In the genomic region with DNA sequence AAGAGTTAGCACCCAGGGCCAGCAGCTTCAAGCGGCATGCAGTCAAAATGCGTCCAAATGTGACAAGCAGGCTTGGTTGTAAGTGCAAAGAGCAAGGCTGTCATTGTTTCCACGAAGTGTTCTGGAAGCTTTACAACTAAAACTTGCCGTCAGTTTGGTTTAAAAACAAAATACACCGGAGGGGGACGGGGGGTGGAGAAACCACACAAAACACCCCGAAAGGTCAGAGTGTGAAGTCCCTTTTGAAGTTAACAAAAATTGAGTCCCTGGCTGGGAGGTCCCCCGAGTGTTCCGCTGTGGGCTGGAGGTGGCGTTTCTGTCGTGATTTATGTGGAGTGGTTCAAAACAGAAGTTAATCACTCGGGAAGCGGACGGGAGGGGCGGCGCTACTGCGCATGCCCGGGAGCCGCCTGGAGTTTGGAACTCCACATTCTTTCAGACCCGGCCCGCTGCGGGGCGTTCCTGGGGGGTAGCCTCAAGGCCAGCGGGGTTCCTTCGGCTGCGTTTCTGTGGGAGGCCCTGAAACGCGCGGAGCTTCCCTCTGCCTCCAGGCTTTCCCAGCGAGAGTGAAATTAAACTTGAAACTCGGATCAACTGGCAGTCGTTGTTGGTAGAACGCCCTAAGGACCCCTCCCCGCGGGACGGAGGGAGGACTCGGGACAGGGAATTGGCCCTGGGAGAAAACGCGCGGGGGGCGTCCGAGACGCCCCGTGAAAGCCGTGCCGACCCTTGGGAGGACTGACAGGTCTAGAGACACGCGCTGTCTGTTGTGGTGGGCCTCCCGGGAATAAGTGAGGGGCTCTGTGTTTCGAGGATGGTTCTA, we compare ENCODE assay signal across 8 cellular contexts. TPM values are rescaled to one million over a fixed set of nuclear protein-coding genes. Genes with fewer than 3 reads are reported as not detected.
DNase-seq lines count a peak whose midpoint lies in the region; ATAC-seq and TF ChIP-seq lines count a peak whose summit lies in the region.

No MANE protein-coding gene starts in this region.

- H3K79me2 ChIP-seq in parathyroid adenoma = peaks cover 6% of the 10 kb centered on the region

- H3K9ac ChIP-seq in parathyroid adenoma = peak overlapping the region; percentile 51

- H3K27me3 ChIP-seq in cardiac muscle cell (no peaks in the 10 kb centered on the region), parathyroid adenoma (ENCODE audit: control insufficient read depth, insufficient read depth, low read length) (no peaks in the 10 kb centered on the region), thymus (ENCODE audit: control insufficient read depth, insufficient read depth) (no peaks in the 10 kb centered on the region)

- no peaks in the 10 kb centered on the region for H3K9me3 ChIP-seq in cardiac muscle cell (ENCODE audit: low read depth)
- H3K9me3 ChIP-seq in parathyroid adenoma (ENCODE audit: control insufficient read depth, low read length) = no peaks in the 10 kb centered on the region
- H3K9me3 ChIP-seq in thymus (ENCODE audit: control insufficient read depth) = no peaks in the 10 kb centered on the region

- H3K4me1 ChIP-seq in cardiac muscle cell (ENCODE audit: low read depth) (peaks cover 28% of the 10 kb centered on the region), parathyroid adenoma (peaks cover 20% of the 10 kb centered on the region), thymus (ENCODE audit: control insufficient read depth, insufficient read depth, low read length) (peaks cover 13% of the 10 kb centered on the region)

- H3K36me3 ChIP-seq in cardiac muscle cell = peaks cover 2% of the 10 kb centered on the region
- H3K36me3 ChIP-seq in parathyroid adenoma (ENCODE audit: control insufficient read depth, insufficient read depth, low read length) = no peaks in the 10 kb centered on the region
- peaks cover 3% of the 10 kb centered on the region for H3K36me3 ChIP-seq in thymus (ENCODE audit: control insufficient read depth, insufficient read depth)

- WGBS in thymus = under 1% methylated on average over 50 of the region's 50 CpGs

- H3K27ac ChIP-seq in cardiac muscle cell (peak overlapping the region; percentile 94), parathyroid adenoma (peak overlapping the region; percentile 99), thymus (ENCODE audit: low read depth) (peak overlapping the region; percentile 97)

- in situ Hi-C loops in Caki2 (cut with HindIII; ENCODE audit: low pct_unique_long_range_greater_than_20kb, low sequenced_read_pairs) = no loop called here

- DNase-seq in Caki2 (ENCODE audit: low read depth) (peak; percentile 81), KG1 (lab: John Stamatoyannopoulos, UW) (peak; percentile 37), SW480 (ENCODE audit: low spot score) (peak; percentile 89), cardiac muscle cell (ENCODE audit: low read depth in 1 of 2, low spot score in 1 of 2) (peak; percentile 88 to 94)
- DNase-seq in activated naive CD8-positive, alpha-beta T cell treated with anti-CD3 and anti-CD28 coated beads, Interleukin-2, amount 50 U/mL, for 16 hours (ENCODE audit: low read depth, low spot score) = peak; percentile 68

- peak overlapping the region; percentile 86 for H2AFZ ChIP-seq in parathyroid adenoma

- no peak for ATAC-seq in HG03571 (IDR thresholded peaks at IDR 0.05; ENCODE audit: unreplicated experiment)

- peak overlapping the region; percentile 97 for H3K4me3 ChIP-seq in cardiac muscle cell
- H3K4me3 ChIP-seq in parathyroid adenoma (ENCODE audit: low read depth, low read length) = peak overlapping the region; percentile 98
- peak overlapping the region; percentile 72 for H3K4me3 ChIP-seq in thymus (ENCODE audit: low read length)

- H3K4me2 ChIP-seq in parathyroid adenoma (ENCODE audit: low read length) = peak overlapping the region; percentile 95

- TF ChIP-seq CTCF in cardiac muscle cell (IDR thresholded peaks at IDR 0.05; ENCODE audit: low read depth, low read length) = no peak
- peak; percentile 10 for TF ChIP-seq CTCF in parathyroid adenoma (IDR thresholded peaks at IDR 0.05)

RNA-seq across cellular contexts. Expression of gene TGIF1, which starts 1.4 kb away (rescaled TPM):
- 395 and 500 TPM in 2 replicates for total RNA-seq in Caki2 (2014; rRNA removed; shearing (Covaris generic); ENCODE audit: low replicate concordance)
- total RNA-seq in cardiac muscle cell = 43.0 and 62.7 TPM in 2 replicates
- polyA plus RNA-seq in cardiac muscle cell = 41.2 and 62.8 TPM in 2 replicates
- 96.1 TPM for polyA plus RNA-seq in thymus

Comparison
In these comparisons a context has a peak if more than half of its experiments do, and no peak if none do; other contexts are left out.
1. DNase-seq: peak in every context shown above with its lines; median percentile 91 in cardiac muscle cell; 89 in SW480; 81 in Caki2; 68 in activated naive CD8-positive, alpha-beta T cell treated with anti-CD3 and anti-CD28 coated beads, Interleukin-2, amount 50 U/mL, for 16 hours; 37 in KG1.